ENCODE assay signal across 1 cellular context in the genomic region with DNA sequence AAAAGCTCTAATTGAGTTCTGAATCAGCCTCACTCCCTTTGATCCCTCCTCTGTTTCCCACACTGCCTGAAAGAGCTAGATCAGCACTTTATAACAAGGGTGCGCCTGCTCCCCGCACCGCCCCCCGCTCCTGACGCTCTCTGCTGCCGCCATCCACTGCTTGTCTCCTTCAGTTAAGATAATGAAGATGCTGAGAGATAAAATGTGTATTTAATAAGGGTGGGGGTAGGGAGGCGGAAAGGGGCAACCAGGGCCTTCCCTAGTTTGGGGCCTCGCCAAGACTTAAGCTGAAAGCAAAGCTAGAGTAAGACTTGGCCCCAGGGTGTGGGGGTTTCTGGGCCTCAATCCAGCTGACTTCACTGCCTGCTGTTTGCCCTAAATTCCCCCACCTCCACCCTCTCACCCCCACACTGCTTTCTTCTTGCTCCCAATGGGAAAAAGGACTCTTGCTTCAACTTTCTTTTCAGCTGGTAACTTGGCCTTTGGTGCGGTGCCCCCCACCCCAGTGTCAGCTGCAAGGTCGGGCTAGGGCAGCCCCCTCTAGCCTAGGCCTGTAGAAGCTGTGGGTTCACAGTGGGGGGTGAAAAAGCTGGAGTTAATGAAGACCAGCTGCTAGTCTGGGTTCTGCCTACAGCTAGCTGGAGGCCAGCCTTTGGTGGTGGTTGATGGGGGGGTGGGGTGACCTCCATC.
TF ChIP-seq lines count a peak whose summit lies in the region.

No MANE protein-coding gene starts in this region.

TF ChIP-seq in HEK293, 187 proteins besides CTCF, POLR2A, EP300 and RAD21 (continued from another document and continues in another):
- TF ChIP-seq, protein P1, sequence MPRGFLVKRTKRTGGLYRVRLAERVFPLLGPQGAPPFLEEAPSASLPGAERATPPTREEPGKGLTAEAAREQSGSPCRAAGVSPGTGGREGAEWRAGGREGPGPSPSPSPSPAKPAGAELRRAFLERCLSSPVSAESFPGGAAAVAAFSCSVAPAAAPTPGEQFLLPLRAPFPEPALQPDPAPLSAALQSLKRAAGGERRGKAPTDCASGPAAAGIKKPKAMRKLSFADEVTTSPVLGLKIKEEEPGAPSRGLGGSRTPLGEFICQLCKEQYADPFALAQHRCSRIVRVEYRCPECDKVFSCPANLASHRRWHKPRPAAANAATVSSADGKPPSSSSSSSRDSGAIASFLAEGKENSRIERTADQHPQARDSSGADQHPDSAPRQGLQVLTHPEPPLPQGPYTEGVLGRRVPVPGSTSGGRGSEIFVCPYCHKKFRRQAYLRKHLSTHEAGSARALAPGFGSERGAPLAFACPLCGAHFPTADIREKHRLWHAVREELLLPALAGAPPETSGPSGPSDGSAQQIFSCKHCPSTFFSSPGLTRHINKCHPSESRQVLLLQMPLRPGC (tag by site-specific recombination; IDR thresholded peaks at IDR 0.05): no peak
- TF ChIP-seq SCRT1 (tag by site-specific recombination; IDR thresholded peaks at IDR 0.05; ENCODE audit: borderline replicate concordance) (no peak), ZNF266 (tag by site-specific recombination; IDR thresholded peaks at IDR 0.05; ENCODE audit: low read depth) (no peak), KLF8 (tag by site-specific recombination; IDR thresholded peaks at IDR 0.05) (no peak), ZNF654 (tag by site-specific recombination; IDR thresholded peaks at IDR 0.05; ENCODE audit: low read depth) (no peak), ZNF561 (tag by site-specific recombination; IDR thresholded peaks at IDR 0.05; ENCODE audit: borderline replicate concordance) (0 out of 2 replicates have a peak, but pooled peaks have one; percentile 22), ZFP37 (tag by site-specific recombination; IDR thresholded peaks at IDR 0.05) (no peak), ZNF660 (tag by site-specific recombination; IDR thresholded peaks at IDR 0.05) (peak; percentile 46; the same call in 1 of the 2 replicates), ZNF530 (tag by site-specific recombination; IDR thresholded peaks at IDR 0.05; ENCODE audit: low read depth) (no peak), ZBTB48 (tag by site-specific recombination; IDR thresholded peaks at IDR 0.05) (peak; percentile 86), ZNF416 (tag by site-specific recombination; IDR thresholded peaks at IDR 0.05) (no peak), ZNF629 (tag by site-specific recombination; IDR thresholded peaks at IDR 0.05) (peak; percentile 46), ZSCAN30 (tag by site-specific recombination; IDR thresholded peaks at IDR 0.05) (0 out of 2 replicates have a peak, but pooled peaks have one; percentile 40), ZFP41 (tag by site-specific recombination; IDR thresholded peaks at IDR 0.05; ENCODE audit: borderline replicate concordance) (no peak), ZNF600 (tag by site-specific recombination; IDR thresholded peaks at IDR 0.05) (0 out of 2 replicates have a peak, but pooled peaks have one; percentile 10), KLF16 (tag by site-specific recombination; IDR thresholded peaks at IDR 0.05) (peak; percentile 35; the same call in 1 of the 2 replicates), ZFHX2 (tag by site-specific recombination; conservative IDR thresholded peaks at IDR 0.05) (peak; percentile 94)
- TF ChIP-seq, protein P2, sequence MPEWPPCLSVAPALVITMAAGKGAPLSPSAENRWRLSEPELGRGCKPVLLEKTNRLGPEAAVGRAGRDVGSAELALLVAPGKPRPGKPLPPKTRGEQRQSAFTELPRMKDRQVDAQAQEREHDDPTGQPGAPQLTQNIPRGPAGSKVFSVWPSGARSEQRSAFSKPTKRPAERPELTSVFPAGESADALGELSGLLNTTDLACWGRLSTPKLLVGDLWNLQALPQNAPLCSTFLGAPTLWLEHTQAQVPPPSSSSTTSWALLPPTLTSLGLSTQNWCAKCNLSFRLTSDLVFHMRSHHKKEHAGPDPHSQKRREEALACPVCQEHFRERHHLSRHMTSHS (tag by site-specific recombination; IDR thresholded peaks at IDR 0.05): no peak
- TF ChIP-seq, protein P3, sequence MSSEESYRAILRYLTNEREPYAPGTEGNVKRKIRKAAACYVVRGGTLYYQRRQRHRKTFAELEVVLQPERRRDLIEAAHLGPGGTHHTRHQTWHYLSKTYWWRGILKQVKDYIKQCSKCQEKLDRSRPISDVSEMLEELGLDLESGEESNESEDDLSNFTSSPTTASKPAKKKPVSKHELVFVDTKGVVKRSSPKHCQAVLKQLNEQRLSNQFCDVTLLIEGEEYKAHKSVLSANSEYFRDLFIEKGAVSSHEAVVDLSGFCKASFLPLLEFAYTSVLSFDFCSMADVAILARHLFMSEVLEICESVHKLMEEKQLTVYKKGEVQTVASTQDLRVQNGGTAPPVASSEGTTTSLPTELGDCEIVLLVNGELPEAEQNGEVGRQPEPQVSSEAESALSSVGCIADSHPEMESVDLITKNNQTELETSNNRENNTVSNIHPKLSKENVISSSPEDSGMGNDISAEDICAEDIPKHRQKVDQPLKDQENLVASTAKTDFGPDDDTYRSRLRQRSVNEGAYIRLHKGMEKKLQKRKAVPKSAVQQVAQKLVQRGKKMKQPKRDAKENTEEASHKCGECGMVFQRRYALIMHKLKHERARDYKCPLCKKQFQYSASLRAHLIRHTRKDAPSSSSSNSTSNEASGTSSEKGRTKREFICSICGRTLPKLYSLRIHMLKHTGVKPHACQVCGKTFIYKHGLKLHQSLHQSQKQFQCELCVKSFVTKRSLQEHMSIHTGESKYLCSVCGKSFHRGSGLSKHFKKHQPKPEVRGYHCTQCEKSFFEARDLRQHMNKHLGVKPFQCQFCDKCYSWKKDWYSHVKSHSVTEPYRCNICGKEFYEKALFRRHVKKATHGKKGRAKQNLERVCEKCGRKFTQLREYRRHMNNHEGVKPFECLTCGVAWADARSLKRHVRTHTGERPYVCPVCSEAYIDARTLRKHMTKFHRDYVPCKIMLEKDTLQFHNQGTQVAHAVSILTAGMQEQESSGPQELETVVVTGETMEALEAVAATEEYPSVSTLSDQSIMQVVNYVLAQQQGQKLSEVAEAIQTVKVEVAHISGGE (tag by site-specific recombination; conservative IDR thresholded peaks at IDR 0.05; ENCODE audit: low read depth): no peak
- TF ChIP-seq, protein P4, sequence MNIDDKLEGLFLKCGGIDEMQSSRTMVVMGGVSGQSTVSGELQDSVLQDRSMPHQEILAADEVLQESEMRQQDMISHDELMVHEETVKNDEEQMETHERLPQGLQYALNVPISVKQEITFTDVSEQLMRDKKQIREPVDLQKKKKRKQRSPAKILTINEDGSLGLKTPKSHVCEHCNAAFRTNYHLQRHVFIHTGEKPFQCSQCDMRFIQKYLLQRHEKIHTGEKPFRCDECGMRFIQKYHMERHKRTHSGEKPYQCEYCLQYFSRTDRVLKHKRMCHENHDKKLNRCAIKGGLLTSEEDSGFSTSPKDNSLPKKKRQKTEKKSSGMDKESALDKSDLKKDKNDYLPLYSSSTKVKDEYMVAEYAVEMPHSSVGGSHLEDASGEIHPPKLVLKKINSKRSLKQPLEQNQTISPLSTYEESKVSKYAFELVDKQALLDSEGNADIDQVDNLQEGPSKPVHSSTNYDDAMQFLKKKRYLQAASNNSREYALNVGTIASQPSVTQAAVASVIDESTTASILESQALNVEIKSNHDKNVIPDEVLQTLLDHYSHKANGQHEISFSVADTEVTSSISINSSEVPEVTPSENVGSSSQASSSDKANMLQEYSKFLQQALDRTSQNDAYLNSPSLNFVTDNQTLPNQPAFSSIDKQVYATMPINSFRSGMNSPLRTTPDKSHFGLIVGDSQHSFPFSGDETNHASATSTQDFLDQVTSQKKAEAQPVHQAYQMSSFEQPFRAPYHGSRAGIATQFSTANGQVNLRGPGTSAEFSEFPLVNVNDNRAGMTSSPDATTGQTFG (tag by site-specific recombination; IDR thresholded peaks at IDR 0.05; ENCODE audit: borderline replicate concordance): no peak
- TF ChIP-seq, protein P5, sequence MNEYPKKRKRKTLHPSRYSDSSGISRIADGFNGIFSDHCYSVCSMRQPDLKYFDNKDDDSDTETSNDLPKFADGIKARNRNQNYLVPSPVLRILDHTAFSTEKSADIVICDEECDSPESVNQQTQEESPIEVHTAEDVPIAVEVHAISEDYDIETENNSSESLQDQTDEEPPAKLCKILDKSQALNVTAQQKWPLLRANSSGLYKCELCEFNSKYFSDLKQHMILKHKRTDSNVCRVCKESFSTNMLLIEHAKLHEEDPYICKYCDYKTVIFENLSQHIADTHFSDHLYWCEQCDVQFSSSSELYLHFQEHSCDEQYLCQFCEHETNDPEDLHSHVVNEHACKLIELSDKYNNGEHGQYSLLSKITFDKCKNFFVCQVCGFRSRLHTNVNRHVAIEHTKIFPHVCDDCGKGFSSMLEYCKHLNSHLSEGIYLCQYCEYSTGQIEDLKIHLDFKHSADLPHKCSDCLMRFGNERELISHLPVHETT (tag by site-specific recombination; IDR thresholded peaks at IDR 0.05): no peak
- TF ChIP-seq, protein P6, sequence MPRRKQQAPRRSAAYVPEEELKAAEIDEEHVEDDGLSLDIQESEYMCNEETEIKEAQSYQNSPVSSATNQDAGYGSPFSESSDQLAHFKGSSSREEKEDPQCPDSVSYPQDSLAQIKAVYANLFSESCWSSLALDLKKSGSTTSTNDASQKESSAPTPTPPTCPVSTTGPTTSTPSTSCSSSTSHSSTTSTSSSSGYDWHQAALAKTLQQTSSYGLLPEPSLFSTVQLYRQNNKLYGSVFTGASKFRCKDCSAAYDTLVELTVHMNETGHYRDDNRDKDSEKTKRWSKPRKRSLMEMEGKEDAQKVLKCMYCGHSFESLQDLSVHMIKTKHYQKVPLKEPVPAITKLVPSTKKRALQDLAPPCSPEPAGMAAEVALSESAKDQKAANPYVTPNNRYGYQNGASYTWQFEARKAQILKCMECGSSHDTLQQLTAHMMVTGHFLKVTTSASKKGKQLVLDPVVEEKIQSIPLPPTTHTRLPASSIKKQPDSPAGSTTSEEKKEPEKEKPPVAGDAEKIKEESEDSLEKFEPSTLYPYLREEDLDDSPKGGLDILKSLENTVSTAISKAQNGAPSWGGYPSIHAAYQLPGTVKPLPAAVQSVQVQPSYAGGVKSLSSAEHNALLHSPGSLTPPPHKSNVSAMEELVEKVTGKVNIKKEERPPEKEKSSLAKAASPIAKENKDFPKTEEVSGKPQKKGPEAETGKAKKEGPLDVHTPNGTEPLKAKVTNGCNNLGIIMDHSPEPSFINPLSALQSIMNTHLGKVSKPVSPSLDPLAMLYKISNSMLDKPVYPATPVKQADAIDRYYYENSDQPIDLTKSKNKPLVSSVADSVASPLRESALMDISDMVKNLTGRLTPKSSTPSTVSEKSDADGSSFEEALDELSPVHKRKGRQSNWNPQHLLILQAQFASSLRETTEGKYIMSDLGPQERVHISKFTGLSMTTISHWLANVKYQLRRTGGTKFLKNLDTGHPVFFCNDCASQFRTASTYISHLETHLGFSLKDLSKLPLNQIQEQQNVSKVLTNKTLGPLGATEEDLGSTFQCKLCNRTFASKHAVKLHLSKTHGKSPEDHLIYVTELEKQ (tag by site-specific recombination; IDR thresholded peaks at IDR 0.05; ENCODE audit: borderline replicate concordance): no peak
- TF ChIP-seq, protein P7, sequence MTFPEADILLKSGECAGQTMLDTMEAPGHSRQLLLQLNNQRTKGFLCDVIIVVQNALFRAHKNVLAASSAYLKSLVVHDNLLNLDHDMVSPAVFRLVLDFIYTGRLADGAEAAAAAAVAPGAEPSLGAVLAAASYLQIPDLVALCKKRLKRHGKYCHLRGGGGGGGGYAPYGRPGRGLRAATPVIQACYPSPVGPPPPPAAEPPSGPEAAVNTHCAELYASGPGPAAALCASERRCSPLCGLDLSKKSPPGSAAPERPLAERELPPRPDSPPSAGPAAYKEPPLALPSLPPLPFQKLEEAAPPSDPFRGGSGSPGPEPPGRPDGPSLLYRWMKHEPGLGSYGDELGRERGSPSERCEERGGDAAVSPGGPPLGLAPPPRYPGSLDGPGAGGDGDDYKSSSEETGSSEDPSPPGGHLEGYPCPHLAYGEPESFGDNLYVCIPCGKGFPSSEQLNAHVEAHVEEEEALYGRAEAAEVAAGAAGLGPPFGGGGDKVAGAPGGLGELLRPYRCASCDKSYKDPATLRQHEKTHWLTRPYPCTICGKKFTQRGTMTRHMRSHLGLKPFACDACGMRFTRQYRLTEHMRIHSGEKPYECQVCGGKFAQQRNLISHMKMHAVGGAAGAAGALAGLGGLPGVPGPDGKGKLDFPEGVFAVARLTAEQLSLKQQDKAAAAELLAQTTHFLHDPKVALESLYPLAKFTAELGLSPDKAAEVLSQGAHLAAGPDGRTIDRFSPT (tag by site-specific recombination; IDR thresholded peaks at IDR 0.05): 0 out of 2 replicates have a peak, but pooled peaks have one; percentile 56
- TF ChIP-seq, protein P8, sequence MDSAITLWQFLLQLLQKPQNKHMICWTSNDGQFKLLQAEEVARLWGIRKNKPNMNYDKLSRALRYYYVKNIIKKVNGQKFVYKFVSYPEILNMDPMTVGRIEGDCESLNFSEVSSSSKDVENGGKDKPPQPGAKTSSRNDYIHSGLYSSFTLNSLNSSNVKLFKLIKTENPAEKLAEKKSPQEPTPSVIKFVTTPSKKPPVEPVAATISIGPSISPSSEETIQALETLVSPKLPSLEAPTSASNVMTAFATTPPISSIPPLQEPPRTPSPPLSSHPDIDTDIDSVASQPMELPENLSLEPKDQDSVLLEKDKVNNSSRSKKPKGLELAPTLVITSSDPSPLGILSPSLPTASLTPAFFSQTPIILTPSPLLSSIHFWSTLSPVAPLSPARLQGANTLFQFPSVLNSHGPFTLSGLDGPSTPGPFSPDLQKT (IDR thresholded peaks at IDR 0.05; ENCODE audit: borderline replicate concordance, low read depth, low read length): no peak
- TF ChIP-seq, protein P9, sequence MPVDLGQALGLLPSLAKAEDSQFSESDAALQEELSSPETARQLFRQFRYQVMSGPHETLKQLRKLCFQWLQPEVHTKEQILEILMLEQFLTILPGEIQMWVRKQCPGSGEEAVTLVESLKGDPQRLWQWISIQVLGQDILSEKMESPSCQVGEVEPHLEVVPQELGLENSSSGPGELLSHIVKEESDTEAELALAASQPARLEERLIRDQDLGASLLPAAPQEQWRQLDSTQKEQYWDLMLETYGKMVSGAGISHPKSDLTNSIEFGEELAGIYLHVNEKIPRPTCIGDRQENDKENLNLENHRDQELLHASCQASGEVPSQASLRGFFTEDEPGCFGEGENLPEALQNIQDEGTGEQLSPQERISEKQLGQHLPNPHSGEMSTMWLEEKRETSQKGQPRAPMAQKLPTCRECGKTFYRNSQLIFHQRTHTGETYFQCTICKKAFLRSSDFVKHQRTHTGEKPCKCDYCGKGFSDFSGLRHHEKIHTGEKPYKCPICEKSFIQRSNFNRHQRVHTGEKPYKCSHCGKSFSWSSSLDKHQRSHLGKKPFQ (tag by site-specific recombination; IDR thresholded peaks at IDR 0.05): 0 out of 2 replicates have a peak, but pooled peaks have one; percentile 16
- TF ChIP-seq, protein P10, sequence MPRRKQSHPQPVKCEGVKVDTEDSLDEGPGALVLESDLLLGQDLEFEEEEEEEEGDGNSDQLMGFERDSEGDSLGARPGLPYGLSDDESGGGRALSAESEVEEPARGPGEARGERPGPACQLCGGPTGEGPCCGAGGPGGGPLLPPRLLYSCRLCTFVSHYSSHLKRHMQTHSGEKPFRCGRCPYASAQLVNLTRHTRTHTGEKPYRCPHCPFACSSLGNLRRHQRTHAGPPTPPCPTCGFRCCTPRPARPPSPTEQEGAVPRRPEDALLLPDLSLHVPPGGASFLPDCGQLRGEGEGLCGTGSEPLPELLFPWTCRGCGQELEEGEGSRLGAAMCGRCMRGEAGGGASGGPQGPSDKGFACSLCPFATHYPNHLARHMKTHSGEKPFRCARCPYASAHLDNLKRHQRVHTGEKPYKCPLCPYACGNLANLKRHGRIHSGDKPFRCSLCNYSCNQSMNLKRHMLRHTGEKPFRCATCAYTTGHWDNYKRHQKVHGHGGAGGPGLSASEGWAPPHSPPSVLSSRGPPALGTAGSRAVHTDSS (tag by site-specific recombination; IDR thresholded peaks at IDR 0.05): no peak
